ENCODE assay signal across 29 cellular contexts in the genomic region with DNA sequence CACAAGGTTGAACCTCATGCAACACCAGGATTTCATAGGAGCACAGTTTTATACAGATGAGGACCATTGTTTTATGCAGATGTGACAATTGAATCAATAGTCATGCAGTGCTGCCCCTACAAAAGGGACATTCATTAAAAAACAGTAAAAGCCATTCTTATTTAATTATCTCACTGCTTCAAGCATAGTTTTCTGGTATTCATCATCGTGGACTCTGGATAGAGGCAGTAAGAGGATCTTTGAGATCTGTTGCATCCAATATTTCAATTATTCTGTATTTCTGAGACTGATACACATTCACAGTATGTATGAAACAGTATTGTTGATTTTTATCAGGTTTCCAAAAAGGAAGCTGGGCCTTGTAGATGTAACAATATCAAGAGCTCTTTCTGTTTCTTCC.
"Had no signal": no experiment of that assay in that cellular context is flagged by ENCODE, and none has a peak within 500 bp of the region (broad histone marks: within the 10 kb centered on the region; RNA-seq: fewer than 3 reads in every experiment).

No MANE protein-coding gene starts in this region.

- DNase-seq: activated B cell treated with CpG ODN at 0.5 μM for 24 hours; activated CD4-positive, alpha-beta T cell treated with anti-CD3 and anti-CD28 coated beads, Interleukin-2, amount 50 U/mL, for 1 hour; activated CD8-positive, alpha-beta memory T cell treated with anti-CD3 and anti-CD28 coated beads, Interleukin-2, amount 10 ng/mL, durations not matched to agents 7 days and 5 days; activated CD8-positive, alpha-beta T cell treated with anti-CD3 and anti-CD28 coated beads, Interleukin-2, amount 10 ng/mL, durations not matched to agents 7 days and 5 days; activated naive CD8-positive, alpha-beta T cell treated with anti-CD3 and anti-CD28 coated beads, Interleukin-2, amount 50 U/mL, for 24 hours; activated T-cell treated with anti-CD3 and anti-CD28 coated beads, Interleukin-2, amount 50 U/mL, for 48 hours; amygdala; heart left ventricle; islet precursor cell; left cardiac atrium; mammary epithelial cell; naive thymus-derived CD8-positive, alpha-beta T cell; nucleus accumbens; pancreas; psoas muscle; stimulated activated CD4-positive, alpha-beta T cell treated with anti-CD3 and anti-CD28 coated beads, Interleukin-1b, Interleukin-23, amount 100 ng/mL, for 48 hours; stimulated activated CD4-positive, alpha-beta T cell treated with anti-CD3 and anti-CD28 coated beads, Interleukin-4, amount 100 ng/mL, for 4 hours; stimulated activated CD8-positive, alpha-beta memory T cell treated with anti-CD3 and anti-CD28 coated beads, Interleukin-4, amount 100 ng/mL, for 48 hours; stimulated activated naive CD8-positive, alpha-beta T cell treated with anti-CD3 and anti-CD28 coated beads, Interleukin-15, amount 100 ng/mL, for 72 hours; T-helper 17 cell; T1000; transverse colon had no signal

- H3K27ac ChIP-seq: breast epithelium, coronary artery, heart left ventricle, pancreas, psoas muscle, right atrium auricular region, SK-N-MC, suprapubic skin, transverse colon had no signal

- ATAC-seq: activated CD8-positive, alpha-beta memory T cell treated with anti-CD3 and anti-CD28 coated beads, Interleukin-2, amount 10 ng/mL, durations not matched to agents 7 days and 5 days; activated CD8-positive, alpha-beta T cell treated with anti-CD3 and anti-CD28 coated beads, Interleukin-2, amount 10 ng/mL, durations not matched to agents 7 days and 5 days; activated naive CD8-positive, alpha-beta T cell treated with anti-CD3 and anti-CD28 coated beads, Interleukin-2, amount 50 U/mL, for 24 hours; heart left ventricle; left cardiac atrium; naive thymus-derived CD8-positive, alpha-beta T cell; pancreas; psoas muscle; stimulated activated memory B cell treated with anti-CD40 and anti-IgM and Interleukin-4, amounts not matched to agents 10 μg/mL and 1 μg/mL and 100 μg/mL, for 72 hours; stimulated activated naive CD8-positive, alpha-beta T cell treated with anti-CD3 and anti-CD28 coated beads, Interleukin-15, amount 100 ng/mL, for 72 hours; T-helper 17 cell had no signal

- H3K27me3 ChIP-seq: breast epithelium, heart left ventricle, right atrium auricular region, suprapubic skin, transverse colon had no signal

- H3K4me2 ChIP-seq: smooth muscle cell had no signal

- H3K36me3 ChIP-seq: breast epithelium, pancreas, right atrium auricular region, suprapubic skin, transverse colon had no signal

- H3K4me1 ChIP-seq: breast epithelium, pancreas, psoas muscle, suprapubic skin, transverse colon had no signal

- H3K4me3 ChIP-seq: breast epithelium, coronary artery, heart left ventricle, pancreas, psoas muscle, right atrium auricular region, SK-N-MC, smooth muscle cell, suprapubic skin, transverse colon had no signal

- H3K9me3 ChIP-seq: breast epithelium, heart left ventricle, pancreas, psoas muscle, right atrium auricular region, suprapubic skin, transverse colon had no signal
